12 cellular contexts compared by ENCODE assay signal in genomic region chr17:20532544-20533095, GRCh38. TPM values are rescaled to one million over a fixed set of nuclear protein-coding genes. Genes with fewer than 3 reads are reported as not detected.
DNase-seq lines count a peak whose midpoint lies in the region; ATAC-seq and TF ChIP-seq lines count a peak whose summit lies in the region.
"Not testable (repeated sequence)": the region's sequence is repeated elsewhere in the genome, so short reads cannot be mapped to it uniquely, and the experiment has no call there.
"Had no signal": no experiment of that assay in that cellular context is flagged by ENCODE, and none has a peak within 500 bp of the region (broad histone marks: within the 10 kb centered on the region; RNA-seq: fewer than 3 reads in every experiment).

No MANE protein-coding gene starts in this region.

- H3K79me2 ChIP-seq in GM23338 (replicated peaks; ENCODE audit: insufficient read depth) = not testable (repeated sequence)

- CTCF ChIA-PET in activated CD8-positive, alpha-beta memory T cell treated with anti-CD3 and anti-CD28 coated beads, Interleukin-2, amount 10 ng/mL, durations not matched to agents 7 days and 5 days (lab: Charles Lee) = not testable (repeated sequence)

- H3K9ac ChIP-seq in mucosa of rectum (ENCODE audit: low read depth in 1 of 2, low read length in 2 of 2) = not testable (repeated sequence)

- H3K27me3 ChIP-seq in GM23338 (ENCODE audit: insufficient read depth); heart right ventricle; mucosa of rectum (ENCODE audit: control insufficient read depth in 2 of 2, insufficient read depth in 2 of 2, low read length in 2 of 2): not testable (repeated sequence)

- H3K27me3 Mint-ChIP-seq in GM23338 (ENCODE audit: insufficient read depth, low read depth, poor library complexity); activated CD8-positive, alpha-beta memory T cell treated with anti-CD3 and anti-CD28 coated beads, Interleukin-2, amount 10 ng/mL, durations not matched to agents 7 days and 5 days: not testable (repeated sequence)

- DNase-seq in Ammon's horn (ENCODE audit: low spot score) = peak; percentile 4
- DNase-seq in GM23338 (ENCODE audit: low spot score) = peak; percentile 1
- DNase-seq in NCI-H2171 treated with DMSO at 0.1 percent for 48 hours (lab: John Stamatoyannopoulos, UW) = peak; percentile 71
- DNase-seq in activated CD8-positive, alpha-beta memory T cell treated with anti-CD3 and anti-CD28 coated beads, Interleukin-2, amount 10 ng/mL, durations not matched to agents 7 days and 5 days; heart right ventricle: not testable (repeated sequence)
- DNase-seq in choroid plexus epithelial cell (ENCODE audit: low read depth) = peak; percentile 36

- not testable (repeated sequence) for H3K9me3 Mint-ChIP-seq in GM23338; activated CD8-positive, alpha-beta memory T cell treated with anti-CD3 and anti-CD28 coated beads, Interleukin-2, amount 10 ng/mL, durations not matched to agents 7 days and 5 days (ENCODE audit: low read depth)

- 0 to 1% methylated on average over 12 to 19 of the region's 31 CpGs for WGBS in heart right ventricle, 2 donors

- H3K36me3 ChIP-seq in GM23338 (ENCODE audit: insufficient read depth); heart right ventricle; mucosa of rectum (ENCODE audit: control insufficient read depth in 2 of 2, insufficient read depth in 2 of 2, low read length in 2 of 2): not testable (repeated sequence)

- not testable (repeated sequence) for TF ChIP-seq CTCF in GM23338 (conservative IDR thresholded peaks at IDR 0.05; ENCODE audit: low read depth in 2 of 2); choroid plexus epithelial cell (conservative IDR thresholded peaks at IDR 0.05; ENCODE audit: low read depth, low read length); heart right ventricle (IDR thresholded peaks at IDR 0.05)

- not testable (repeated sequence) for H3K9me2 ChIP-seq in GM23338 (ENCODE audit: insufficient read depth)

- H3K27ac ChIP-seq in GM23338 (ENCODE audit: low read depth); heart right ventricle; mucosa of rectum (ENCODE audit: low read depth in 2 of 2, low read length in 2 of 2): not testable (repeated sequence)
- H3K27ac ChIP-seq in skin epidermis = peak overlapping the region in 3 of 21 experiments; percentile 12 to 69 (median 56)

- H3K4me2 ChIP-seq in GM23338 = not testable (repeated sequence)

- not testable (repeated sequence) for H4K20me1 ChIP-seq in GM23338 (replicated peaks; ENCODE audit: insufficient read depth)

- not testable (repeated sequence) for H3K4me3 ChIP-seq in GM23338
- peak overlapping the region; percentile 50 for H3K4me3 ChIP-seq in choroid plexus epithelial cell (ENCODE audit: low read depth, low read length)
- H3K4me3 ChIP-seq in heart right ventricle = peak overlapping the region in 3 of 10 donors; percentile 12 to 36 (median 34)
- H3K4me3 ChIP-seq in mucosa of rectum (ENCODE audit: low read length in 2 of 2) = peak overlapping the region; percentile 30 to 63
- peak overlapping the region in 5 of 7 experiments; percentile 12 to 36 (median 21) for H3K4me3 ChIP-seq in skin epidermis

- not testable (repeated sequence) for H3F3A ChIP-seq in GM23338 (replicated peaks; ENCODE audit: low read depth)

- ATAC-seq in GM23338 = peak; percentile 13
- peak; percentile 24 for ATAC-seq in activated CD8-positive, alpha-beta memory T cell treated with anti-CD3 and anti-CD28 coated beads, Interleukin-2, amount 10 ng/mL, durations not matched to agents 7 days and 5 days
- ATAC-seq in heart right ventricle = peak; percentile 24 to 81 (median 63)

- not testable (repeated sequence) for H3K4me1 ChIP-seq in GM23338 (ENCODE audit: insufficient read depth); heart right ventricle; mucosa of rectum (ENCODE audit: control insufficient read depth in 2 of 2, insufficient read depth in 2 of 2, low read length in 2 of 2)

- H2AFZ ChIP-seq in GM23338 = not testable (repeated sequence)

- not testable (repeated sequence) for H3K36me3 Mint-ChIP-seq in GM23338 (ENCODE audit: low read depth); activated CD8-positive, alpha-beta memory T cell treated with anti-CD3 and anti-CD28 coated beads, Interleukin-2, amount 10 ng/mL, durations not matched to agents 7 days and 5 days

- H3K9me3 ChIP-seq in heart right ventricle; mucosa of rectum (ENCODE audit: control insufficient read depth in 2 of 2, low read length in 2 of 2): not testable (repeated sequence)

- not testable (repeated sequence) for H3K27ac Mint-ChIP-seq in GM23338; activated CD8-positive, alpha-beta memory T cell treated with anti-CD3 and anti-CD28 coated beads, Interleukin-2, amount 10 ng/mL, durations not matched to agents 7 days and 5 days

- H3K4me1 Mint-ChIP-seq in GM23338 = peaks cover 11% of the 10 kb centered on the region
- H3K4me1 Mint-ChIP-seq in activated CD8-positive, alpha-beta memory T cell treated with anti-CD3 and anti-CD28 coated beads, Interleukin-2, amount 10 ng/mL, durations not matched to agents 7 days and 5 days = not testable (repeated sequence)

- intact Hi-C loops in heart right ventricle (cut with DNase I) = not testable (repeated sequence)

- peak overlapping the region; percentile 68; the same call in 2 of the 3 replicates for H3K4me3 Mint-ChIP-seq in GM23338
- peak overlapping the region; percentile 54 for H3K4me3 Mint-ChIP-seq in activated CD8-positive, alpha-beta memory T cell treated with anti-CD3 and anti-CD28 coated beads, Interleukin-2, amount 10 ng/mL, durations not matched to agents 7 days and 5 days

RNA-seq across cellular contexts. Expression of gene CDRT15L2, which starts 46.9 kb away (rescaled TPM):
- total RNA-seq in GM23338 (2014; rRNA removed; shearing (Covaris generic)) = not detected in 2 replicates
- polyA plus RNA-seq in GM23338 (2016; fragmentation: Nextera tagmentation; extraction: Ambion mirVana) (not detected in 2 replicates), heart right ventricle (not detected)
- total RNA-seq in activated CD8-positive, alpha-beta memory T cell treated with anti-CD3 and anti-CD28 coated beads, Interleukin-2, amount 10 ng/mL, durations not matched to agents 7 days and 5 days = not detected
- not detected for total RNA-seq in heart right ventricle
- total RNA-seq: endothelial cell of umbilical vein, liver, MCF 10A, tibial nerve had no signal
- polyA plus RNA-seq: endothelial cell of umbilical vein, liver had no signal

Comparison
In these comparisons a context has a peak if more than half of its experiments do, and no peak if none do; other contexts are left out.
1. ATAC-seq: peak in every context shown above with its lines; median percentile 63 in heart right ventricle; 24 in activated CD8-positive, alpha-beta memory T cell treated with anti-CD3 and anti-CD28 coated beads, Interleukin-2, amount 10 ng/mL, durations not matched to agents 7 days and 5 days; 13 in GM23338.